Comparison of ENCODE assay signal across 10 cellular contexts in genomic region chr11:35487532-35488078, GRCh38. TPM values are rescaled to one million over a fixed set of nuclear protein-coding genes. Genes with fewer than 3 reads are reported as not detected.
A peak's percentile ranks its signal among the peaks of the same experiment; 100 is the strongest.
DNase-seq lines count a peak whose midpoint lies in the region; ATAC-seq, FAIRE-seq and TF ChIP-seq lines count a peak whose summit lies in the region.
"Had no signal": no experiment of that assay in that cellular context is flagged by ENCODE, and none has a peak within 500 bp of the region (broad histone marks: within the 10 kb centered on the region; RNA-seq: fewer than 3 reads in every experiment).

No MANE protein-coding gene starts in this region.

- H3K4me3 ChIP-seq in endothelial cell of umbilical vein (replicated peaks in 1 of 3; ENCODE audit: insufficient read depth in 1 of 3, low read depth in 1 of 3, low read length in 3 of 3): no peak overlapping the region
- H3K4me3 ChIP-seq: skin epidermis had no signal

- TF ChIP-seq CTCF in endothelial cell of umbilical vein (IDR thresholded peaks at IDR 0.05; ENCODE audit: extremely low read depth in 1 of 2, insufficient read depth in 1 of 2, low read depth in 1 of 2, low read length in 2 of 2): peak; percentile 28 to 49
- no peak for TF ChIP-seq CTCF in omental fat pad (IDR thresholded peaks at IDR 0.05)

- H4K20me1 ChIP-seq in endothelial cell of umbilical vein (replicated peaks; ENCODE audit: control insufficient read depth, extremely low read depth, insufficient read depth, low read length): no peaks in the 10 kb centered on the region

- POLR2A ChIA-PET in endothelial cell of umbilical vein (lab: Charles Lee): no interaction called here

- intact Hi-C loops in endothelial cell of umbilical vein (cut with micrococcal nuclease): loop anchor here (1.0 to 10.0 kb wide), 5 partner anchors 645 to 987 kb away; no protein-coding TSS in a partner anchor

- peaks cover 8 to 10% of the 10 kb centered on the region in 2 experiments for H3K27me3 ChIP-seq in endothelial cell of umbilical vein (ENCODE audit: control insufficient read depth in 2 of 2, insufficient read depth in 2 of 2, low read length in 2 of 2)

- no peaks in the 10 kb centered on the region for H3K79me2 ChIP-seq in endothelial cell of umbilical vein (ENCODE audit: control insufficient read depth, insufficient read depth, low read length)

- H3K27ac ChIP-seq in endothelial cell of umbilical vein (ENCODE audit: insufficient read depth, low read depth, low read length): no peak overlapping the region
- H3K27ac ChIP-seq: skin epidermis had no signal

- dilution Hi-C loops in endothelial cell of umbilical vein (cut with MboI; ENCODE audit: extremely low pct_ligation_motif_present, low sequenced_read_pairs): no loop called here

- DNase-seq in NCI-H146 (lab: John Stamatoyannopoulos, UW) (peak; percentile 22), NCI-H146 treated with DMSO at 0.1 percent for 48 hours (lab: John Stamatoyannopoulos, UW; ENCODE audit: unreplicated experiment) (no peak), NCI-H748 (lab: John Stamatoyannopoulos, UW; ENCODE audit: unreplicated experiment) (peak; percentile 78), endothelial cell of umbilical vein (ENCODE audit: low read depth, low spot score) (peak; percentile 37), omental fat pad (ENCODE audit: low spot score) (peak; percentile 39), amniotic stem cell (lab: John Stamatoyannopoulos, UW) (no peak), GDM1 (lab: John Stamatoyannopoulos, UW) (no peak)
- DNase-seq: CD4-positive, CD25-positive, alpha-beta regulatory T cell had no signal

- no peaks in the 10 kb centered on the region for H3K4me1 ChIP-seq in endothelial cell of umbilical vein (ENCODE audit: control insufficient read depth, extremely low read depth, insufficient read depth, low read length)

- no peak overlapping the region for H2AFZ ChIP-seq in endothelial cell of umbilical vein (ENCODE audit: low read depth, low read length)

- CTCF ChIA-PET in endothelial cell of umbilical vein (lab: Charles Lee): interaction anchor here (0.7 to 4.5 kb wide), 10 partner anchors 9 to 1005 kb away, joined by 3 to 56 read pairs (median 6); no protein-coding TSS in a partner anchor

- no peaks in the 10 kb centered on the region for H3K9me3 ChIP-seq in endothelial cell of umbilical vein (replicated peaks; ENCODE audit: control insufficient read depth, insufficient read depth, low read length)

- no peak for FAIRE-seq in endothelial cell of umbilical vein (lab: Jason Lieb, UNC)

- no peaks in the 10 kb centered on the region for H3K36me3 ChIP-seq in endothelial cell of umbilical vein (ENCODE audit: control insufficient read depth in 2 of 2, extremely low read depth in 1 of 2, insufficient read depth in 2 of 2, low read length in 2 of 2)

- no peak for TF ChIP-seq POLR2A in endothelial cell of umbilical vein (IDR thresholded peaks at IDR 0.05; ENCODE audit: low read depth, low read length)

- H3K9me1 ChIP-seq in endothelial cell of umbilical vein (replicated peaks; ENCODE audit: control insufficient read depth, extremely low read depth, insufficient read depth, low read length): no peaks in the 10 kb centered on the region

- no TSS peak for BruUV-seq in endothelial cell of umbilical vein (replicated peaks; lab: Mats Ljungman, UMichigan)

- H3K4me2 ChIP-seq in endothelial cell of umbilical vein (ENCODE audit: insufficient read depth, low read length): no peak overlapping the region

- H3K9ac ChIP-seq in endothelial cell of umbilical vein (replicated peaks; ENCODE audit: extremely low read depth, insufficient read depth, low read length): no peak overlapping the region

- ATAC-seq in omental fat pad (ENCODE audit: low FRiP score): no peak
- no peak for ATAC-seq in GM19463 (IDR thresholded peaks at IDR 0.05; ENCODE audit: unreplicated experiment)

TF ChIP-seq in endothelial cell of umbilical vein, 7 proteins besides CTCF, POLR2A, EP300 and RAD21:
- TF ChIP-seq EZH2 (IDR thresholded peaks at IDR 0.05; ENCODE audit: borderline replicate concordance, low read depth, low read length, severe bottlenecking) (no peak), JUN (IDR thresholded peaks at IDR 0.05; ENCODE audit: borderline replicate concordance, insufficient read depth, insufficient read length, low read depth) (no peak), MAX (IDR thresholded peaks at IDR 0.05; ENCODE audit: insufficient read depth, insufficient read length) (no peak), MYC (IDR thresholded peaks at IDR 0.05; ENCODE audit: low read depth, low read length) (no peak), POLR2AphosphoS5 (IDR thresholded peaks at IDR 0.05; ENCODE audit: insufficient read depth, low read depth, low read length) (no peak), GATA2 (IDR thresholded peaks at IDR 0.05; ENCODE audit: insufficient read depth, insufficient read length, low read depth, low read length) (no peak), FOS (IDR thresholded peaks at IDR 0.05; ENCODE audit: borderline replicate concordance, insufficient read depth, low read length) (no peak)

RNA-seq across cellular contexts. Expression of gene PAMR1, which starts 37.8 kb away (rescaled TPM):
- total RNA-seq in endothelial cell of umbilical vein (not detected in 2 replicates), omental fat pad (10 to 100 TPM in 3 of 4 donors, 1 to 10 TPM in 1; 7.0 to 34.3 (median 23.0) TPM)
- not detected in 2 replicates for polyA plus RNA-seq in endothelial cell of umbilical vein
- not detected in 2 replicates for polyA plus RNA-seq in endothelial cell of umbilical vein (2011; cell fraction: cytosol; rRNA removed)
- polyA plus RNA-seq in endothelial cell of umbilical vein (2011; cell fraction: nucleus; rRNA removed): not detected in 2 replicates
- polyA plus RNA-seq in endothelial cell of umbilical vein (2012): not detected in 2 replicates
- polyA minus RNA-seq in endothelial cell of umbilical vein: not detected in 2 replicates
- not detected for polyA minus RNA-seq in endothelial cell of umbilical vein (2011; cell fraction: cytosol; rRNA and poly(A)+ RNA removed)
- not detected in 2 replicates for polyA minus RNA-seq in endothelial cell of umbilical vein (2011; cell fraction: nucleus; rRNA and poly(A)+ RNA removed)
- total RNA-seq: CD4-positive, CD25-positive, alpha-beta regulatory T cell had no signal
- polyA plus RNA-seq: CD4-positive, CD25-positive, alpha-beta regulatory T cell had no signal

Comparison
In these comparisons a context has a peak if more than half of its experiments do, and no peak if none do; other contexts are left out.
1. DNase-seq: peak in NCI-H146 (single experiment), NCI-H748 (single experiment), endothelial cell of umbilical vein (single experiment) and omental fat pad (single experiment); none in NCI-H146 treated with DMSO at 0.1 percent for 48 hours (single experiment), amniotic stem cell (single experiment) and GDM1 (single experiment).
2. CTCF ChIP-seq: peak in endothelial cell of umbilical vein (2 of 2); none in omental fat pad (0 of 3).